11 cellular contexts compared by ENCODE assay signal in genomic region chr12:95412826-95413311, GRCh38.
A peak's percentile ranks its signal among the peaks of the same experiment; 100 is the strongest.
DNase-seq lines count a peak whose midpoint lies in the region; ATAC-seq and TF ChIP-seq lines count a peak whose summit lies in the region.
"Had no signal": no experiment of that assay in that cellular context is flagged by ENCODE, and none has a peak within 500 bp of the region (broad histone marks: within the 10 kb centered on the region; RNA-seq: fewer than 3 reads in every experiment).

No MANE protein-coding gene starts in this region.

- H3K9me3 ChIP-seq in mesenchymal stem cell (ENCODE audit: control insufficient read depth, low read length) = no peaks in the 10 kb centered on the region

- no peak overlapping the region for H2BK5ac ChIP-seq in mesenchymal stem cell (ENCODE audit: low read depth, low read length, poor library complexity, severe bottlenecking)

- H3K36me3 Mint-ChIP-seq in MCF 10A (ENCODE audit: insufficient read depth, unreplicated experiment) = peaks cover 4% of the 10 kb centered on the region

- CTCF ChIA-PET in MCF 10A (lab: Yijun Ruan, JAX) = interaction anchor here (0.6 to 0.7 kb wide), 2 partner anchors 12 to 47 kb away, joined by 3 read pairs; no protein-coding TSS in a partner anchor

- H3K36me3 ChIP-seq in mesenchymal stem cell (ENCODE audit: control insufficient read depth in 1 of 2, insufficient read depth in 2 of 2, low read depth in 1 of 2, low read length in 2 of 2) = no peaks in the 10 kb centered on the region

- H2AK5ac ChIP-seq in mesenchymal stem cell (ENCODE audit: low read length, severe bottlenecking) = no peak overlapping the region

- H3K18ac ChIP-seq in mesenchymal stem cell (ENCODE audit: low read depth in 1 of 2, low read length in 2 of 2) = no peak overlapping the region

- no peak overlapping the region for H2AFZ ChIP-seq in mesenchymal stem cell (ENCODE audit: low read depth, low read length)

- H3K4me3 ChIP-seq in mesenchymal stem cell (ENCODE audit: insufficient read depth in 1 of 2, low read depth in 1 of 2, low read length in 2 of 2) = no peak overlapping the region

- H2BK120ac ChIP-seq in mesenchymal stem cell (ENCODE audit: low read depth, low read length) = no peak overlapping the region

- H3K23ac ChIP-seq in mesenchymal stem cell (ENCODE audit: low read length in 2 of 2) = no peak overlapping the region

- intact Hi-C loops in MCF 10A (cut with micrococcal nuclease) = loop anchor here (10.0 kb wide), 1 partner anchor 1598 kb away; no protein-coding TSS in a partner anchor

- no peaks in the 10 kb centered on the region for H3K4me1 ChIP-seq in mesenchymal stem cell (ENCODE audit: control insufficient read depth, insufficient read depth, low read depth, low read length)

- H4K8ac ChIP-seq in mesenchymal stem cell (ENCODE audit: low read length) = no peak overlapping the region

- WGBS in mesenchymal stem cell = no CpG with 5 or more reads among the region's 3 CpGs

- H3K27me3 ChIP-seq in mesenchymal stem cell (ENCODE audit: control insufficient read depth in 1 of 2, insufficient read depth in 1 of 2, low read length in 2 of 2) = peaks cover 5 to 10% of the 10 kb centered on the region in 2 experiments

- BruUV-seq in MCF 10A (replicated peaks; lab: Mats Ljungman, UMichigan) = no TSS peak

- no peak overlapping the region for H3K4me2 ChIP-seq in mesenchymal stem cell (ENCODE audit: low read length, poor library complexity, severe bottlenecking)

- peak overlapping the region; percentile 27 for H3K27ac Mint-ChIP-seq in MCF 10A (ENCODE audit: low read depth, unreplicated experiment)
- H3K27ac Mint-ChIP-seq: effector memory CD8-positive, alpha-beta T cell had no signal

- no peak overlapping the region for H2BK12ac ChIP-seq in mesenchymal stem cell (ENCODE audit: low read length in 2 of 2)

- H3K4me3 Mint-ChIP-seq in MCF 10A (ENCODE audit: unreplicated experiment) = no peak overlapping the region
- H3K4me3 Mint-ChIP-seq: effector memory CD8-positive, alpha-beta T cell had no signal

- POLR2A ChIA-PET in MCF 10A (lab: Yijun Ruan, JAX) = interaction anchor here (0.7 to 2.9 kb wide), 7 partner anchors 10 to 64 kb away, joined by 3 to 37 read pairs (median 6); partner anchors contain the start of gene METAP2

- no peak overlapping the region for H3K14ac ChIP-seq in mesenchymal stem cell (ENCODE audit: low read length in 2 of 2)

- no peaks in the 10 kb centered on the region for H3K9me3 Mint-ChIP-seq in MCF 10A (ENCODE audit: unreplicated experiment)
- H3K9me3 Mint-ChIP-seq: effector memory CD8-positive, alpha-beta T cell had no signal

- peak overlapping the region; percentile 77 for H3K9ac ChIP-seq in mesenchymal stem cell (ENCODE audit: low read length)

- no peak overlapping the region for H4K91ac ChIP-seq in mesenchymal stem cell (ENCODE audit: low read length)

- no peak overlapping the region for H3K4ac ChIP-seq in mesenchymal stem cell (ENCODE audit: low read depth in 1 of 2, low read length in 2 of 2)

- no peaks in the 10 kb centered on the region for H3K79me1 ChIP-seq in mesenchymal stem cell (replicated peaks; ENCODE audit: low read length, poor library complexity, severe bottlenecking)

- peak; percentile 99 for DNase-seq in AG09319 (ENCODE audit: extremely low read depth, low read depth)
- DNase-seq in LHCN-M2 (ENCODE audit: low read depth) = peak; percentile 96
- DNase-seq in MCF 10A (ENCODE audit: unreplicated experiment) = peak; percentile 78
- DNase-seq in mesenchymal stem cell = peak; percentile 93
- no peak for DNase-seq in DMS53 (lab: John Stamatoyannopoulos, UW)
- DNase-seq: COR-L47; effector memory CD8-positive, alpha-beta T cell; retina had no signal

- H3K27ac ChIP-seq in mesenchymal stem cell (ENCODE audit: low read length, poor library complexity, severe bottlenecking) = peak overlapping the region; percentile 8

- ATAC-seq in GM18870 (IDR thresholded peaks at IDR 0.05; ENCODE audit: unreplicated experiment) = no peak
- no peak for ATAC-seq in GM18498 (IDR thresholded peaks at IDR 0.05; ENCODE audit: unreplicated experiment)
- ATAC-seq in GM21423 (IDR thresholded peaks at IDR 0.05; ENCODE audit: unreplicated experiment) = no peak
- ATAC-seq: effector memory CD8-positive, alpha-beta T cell had no signal

- no peaks in the 10 kb centered on the region for H3K27me3 Mint-ChIP-seq in MCF 10A (ENCODE audit: insufficient read depth, unreplicated experiment)

- TF ChIP-seq CTCF in AG09319 (IDR thresholded peaks at IDR 0.05; ENCODE audit: low read depth, low read length) (no peak), MCF 10A (IDR thresholded peaks at IDR 0.05; ENCODE audit: unreplicated experiment) (no peak)

- no peaks in the 10 kb centered on the region for H3K4me1 Mint-ChIP-seq in MCF 10A (ENCODE audit: insufficient read depth, unreplicated experiment)

- H2BK15ac ChIP-seq in mesenchymal stem cell (ENCODE audit: low read depth, poor library complexity, severe bottlenecking) = no peak overlapping the region
